Comparison of ENCODE assay signal across 26 cellular contexts in genomic region chr14:22152161-22152870, GRCh38.
DNase-seq lines count a peak whose midpoint lies in the region; ATAC-seq, FAIRE-seq and TF ChIP-seq lines count a peak whose summit lies in the region.
"Had no signal": no experiment of that assay in that cellular context is flagged by ENCODE, and none has a peak within 500 bp of the region (broad histone marks: within the 10 kb centered on the region; RNA-seq: fewer than 3 reads in every experiment).

No MANE protein-coding gene starts in this region.

- ATAC-seq in HepG2, result no peak
- no peak for ATAC-seq in right lobe of liver
- ATAC-seq in HG02759 (IDR thresholded peaks at IDR 0.05; ENCODE audit: unreplicated experiment), result no peak

- peaks cover 13% of the 10 kb centered on the region for H3K9me3 ChIP-seq in HepG2 (ENCODE audit: low read length)
- H3K9me3 ChIP-seq in right lobe of liver, result no peaks in the 10 kb centered on the region
- H3K9me3 ChIP-seq in keratinocyte (ENCODE audit: control insufficient read depth, low read depth, low read length), result no peaks in the 10 kb centered on the region
- no peaks in the 10 kb centered on the region for H3K9me3 ChIP-seq in transverse colon
- H3K9me3 ChIP-seq: MG63 had no signal

- DNase-seq in HepG2 (ENCODE audit: low spot score) (no peak), right lobe of liver (no peak), SW480 (ENCODE audit: low spot score) (peak; percentile 45), keratinocyte (ENCODE audit: low read depth, low spot score) (no peak), transverse colon (no peak), NCI-H510A (lab: John Stamatoyannopoulos, UW) (no peak), immature natural killer cell (no peak)
- DNase-seq: C1 segment of cervical spinal cord; CD4-positive, alpha-beta memory T cell; COR-L47; DMS79 treated with DMSO at 0.1 percent for 48 hours; GF-D8; HCEC 1CT; KBM-7; MG63; NCI-H2029; NCI-H2171; NCI-H345; NCI-H524; NCI-H774; SIG-M5 had no signal

- H3K4me2 ChIP-seq in HepG2 (ENCODE audit: low read depth, low read length) (no peak overlapping the region), keratinocyte (ENCODE audit: control insufficient read depth, extremely low read depth, insufficient read depth, low read depth, low read length) (no peak overlapping the region)

- peaks cover 0 to 20% (median 15%) of the 10 kb centered on the region in 3 donors for H3K27me3 Mint-ChIP-seq in immature natural killer cell (ENCODE audit: low read depth in 3 of 3)
- H3K27me3 Mint-ChIP-seq: CD4-positive, alpha-beta memory T cell had no signal

- in situ Hi-C loops in HepG2 (cut with HindIII; ENCODE audit: extremely low pct_ligation_motif_present, low pct_unique_long_range_greater_than_20kb) (no loop called here), transverse colon (cut with MboI; ENCODE audit: low pct_ligation_motif_present in 1 of 4, low pct_unique_long_range_greater_than_20kb in 1 of 4, low sequenced_read_pairs in 3 of 4) (no loop called here)

- H3K4me1 Mint-ChIP-seq in immature natural killer cell, result no peaks in the 10 kb centered on the region

- TF ChIP-seq CTCF in HepG2 (CRISPR knock-in tag; IDR thresholded peaks at IDR 0.05) (no peak), right lobe of liver (IDR thresholded peaks at IDR 0.05) (no peak), keratinocyte (optimal IDR thresholded peaks at IDR 0.05 in 1 of 3, IDR thresholded peaks at IDR 0.05 in 1 of 3, conservative IDR thresholded peaks at IDR 0.05 in 1 of 3; ENCODE audit: extremely low read depth in 1 of 3, insufficient read depth in 2 of 3, low read length in 3 of 3) (no peak), transverse colon (IDR thresholded peaks at IDR 0.05) (no peak)

- no peaks in the 10 kb centered on the region for H3K79me2 ChIP-seq in HepG2 (ENCODE audit: insufficient read depth, low read length)
- H3K79me2 ChIP-seq in keratinocyte (ENCODE audit: control insufficient read depth, insufficient read depth, low read length), result no peaks in the 10 kb centered on the region

- CTCF ChIA-PET in HepG2 (lab: Yijun Ruan, JAX; ENCODE audit: low intra/inter-chr PET ratio, low total read pairs), result no interaction called here

- H3K4me3 Mint-ChIP-seq in immature natural killer cell, result no peak overlapping the region

- H4K20me1 ChIP-seq in HepG2 (ENCODE audit: insufficient read depth, low read length) (no peaks in the 10 kb centered on the region), keratinocyte (ENCODE audit: control insufficient read depth, extremely low read depth, insufficient read depth, low read length) (no peaks in the 10 kb centered on the region)

- no peak for FAIRE-seq in HepG2 (lab: Jason Lieb, UNC)
- no peak for FAIRE-seq in keratinocyte (lab: Jason Lieb, UNC)
- FAIRE-seq: GM12891, H1, RCC 7860 had no signal

- H2AFZ ChIP-seq in HepG2 (ENCODE audit: low read length) (no peak overlapping the region), keratinocyte (ENCODE audit: control insufficient read depth, low read length) (peak overlapping the region; percentile 14)

- WGBS in HepG2 (ENCODE audit: low lambda C conversion rate), result 8% methylated on average over 3 of the region's 3 CpGs
- 53% methylated on average over 2 of the region's 3 CpGs for WGBS in right lobe of liver (ENCODE audit: insufficient coverage, low coverage, low lambda C conversion rate, missing lambda C conversion rate)
- WGBS in transverse colon (ENCODE audit: low coverage in 1 of 2), 2 donors, result 78 to 79% methylated on average over 1 to 3 of the region's 3 CpGs

- no peak overlapping the region for H3K27ac Mint-ChIP-seq in immature natural killer cell

- H3K27me3 ChIP-seq in HepG2 (ENCODE audit: control insufficient read depth in 1 of 2, insufficient read depth in 2 of 2, low read length in 2 of 2), result no peaks in the 10 kb centered on the region
- H3K27me3 ChIP-seq in right lobe of liver, result no peaks in the 10 kb centered on the region
- H3K27me3 ChIP-seq in keratinocyte (ENCODE audit: control insufficient read depth, extremely low read depth, insufficient read depth, low read length), result no peaks in the 10 kb centered on the region
- H3K27me3 ChIP-seq in transverse colon, result no peaks in the 10 kb centered on the region
- H3K27me3 ChIP-seq: MG63 had no signal

- dilution Hi-C loops in keratinocyte (cut with MboI; ENCODE audit: extremely low pct_ligation_motif_present, low sequenced_read_pairs), result no loop called here

- H3K9me3 Mint-ChIP-seq in immature natural killer cell, result no peaks in the 10 kb centered on the region
- H3K9me3 Mint-ChIP-seq: CD4-positive, alpha-beta memory T cell had no signal

- peaks cover 0 to 4% (median 0%) of the 10 kb centered on the region in 3 donors for H3K36me3 Mint-ChIP-seq in immature natural killer cell
- H3K36me3 Mint-ChIP-seq: CD4-positive, alpha-beta memory T cell had no signal

- intact Hi-C loops in HepG2 (cut with micrococcal nuclease; ENCODE audit: unreplicated experiment), result no loop called here
- intact Hi-C loops in right lobe of liver (cut with DNase I), result no loop called here
- intact Hi-C loops in transverse colon (cut with DNase I; ENCODE audit: low total_unique reads), result no loop called here

- BruUV-seq in HepG2 (replicated peaks; lab: Mats Ljungman, UMichigan), result no TSS peak

- no peak for TF ChIP-seq EP300 in HepG2 (IDR thresholded peaks at IDR 0.05; ENCODE audit: low read depth in 2 of 2, low read length in 2 of 2)
- TF ChIP-seq EP300 in HepG2 (CRISPR knock-in tag; IDR thresholded peaks at IDR 0.05; ENCODE audit: borderline replicate concordance), result no peak
- no peak for TF ChIP-seq EP300 in transverse colon (IDR thresholded peaks at IDR 0.05; ENCODE audit: low read depth)

- H3K27ac ChIP-seq in HepG2 (ENCODE audit: extremely low read length, insufficient read depth, low read length) (no peak overlapping the region), right lobe of liver (no peak overlapping the region), keratinocyte (ENCODE audit: control insufficient read depth, insufficient read depth, low read length) (no peak overlapping the region), transverse colon (peak overlapping the region in 3 of 4 donors; percentile 47 to 63 (median 61))
- H3K27ac ChIP-seq: SK-N-MC had no signal

- TF ChIP-seq RAD21 in HepG2 (CRISPR knock-in tag; IDR thresholded peaks at IDR 0.05), result no peak

- no peaks in the 10 kb centered on the region for H3K4me1 ChIP-seq in HepG2 (ENCODE audit: insufficient read depth, low read length)
- no peaks in the 10 kb centered on the region for H3K4me1 ChIP-seq in right lobe of liver
- peaks cover 15% of the 10 kb centered on the region for H3K4me1 ChIP-seq in keratinocyte (ENCODE audit: control insufficient read depth, extremely low read depth, insufficient read depth, low read length)
- peaks cover 0 to 27% (median 16%) of the 10 kb centered on the region in 4 donors for H3K4me1 ChIP-seq in transverse colon

- POLR2A ChIA-PET in HepG2 (lab: Yijun Ruan, JAX), result no interaction called here

- H3K4me3 ChIP-seq in HepG2 (replicated peaks in 1 of 3; ENCODE audit: insufficient read depth in 1 of 3, low read depth in 2 of 3, low read length in 3 of 3) (no peak overlapping the region), right lobe of liver (no peak overlapping the region), keratinocyte (ENCODE audit: control insufficient read depth in 2 of 3, extremely low read depth in 1 of 3, insufficient read depth in 2 of 3, low read depth in 1 of 3, low read length in 3 of 3) (no peak overlapping the region), transverse colon (no peak overlapping the region)
- H3K4me3 ChIP-seq: MG63, SK-N-MC had no signal

- no peaks in the 10 kb centered on the region for H3K9me1 ChIP-seq in keratinocyte (ENCODE audit: control insufficient read depth, extremely low read depth, insufficient read depth, low read length)

- TF ChIP-seq POLR2A in HepG2 (IDR thresholded peaks at IDR 0.05; ENCODE audit: insufficient read depth in 1 of 2, low read depth in 2 of 2, low read length in 2 of 2), result no peak
- no peak for TF ChIP-seq POLR2A in right lobe of liver (IDR thresholded peaks at IDR 0.05)
- no peak for TF ChIP-seq POLR2A in transverse colon (IDR thresholded peaks at IDR 0.05)

- H3K36me3 ChIP-seq in HepG2 (replicated peaks in 1 of 2; ENCODE audit: control insufficient read depth in 1 of 2, insufficient read depth in 2 of 2, low read length in 2 of 2) (no peaks in the 10 kb centered on the region), right lobe of liver (no peaks in the 10 kb centered on the region), keratinocyte (ENCODE audit: control insufficient read depth in 2 of 2, extremely low read depth in 1 of 2, insufficient read depth in 2 of 2, low read length in 2 of 2) (no peaks in the 10 kb centered on the region), transverse colon (no peaks in the 10 kb centered on the region)
- H3K36me3 ChIP-seq: MG63 had no signal

- H3K9ac ChIP-seq in HepG2 (ENCODE audit: insufficient read depth, low read depth, low read length) (no peak overlapping the region), keratinocyte (ENCODE audit: control insufficient read depth, extremely low read depth, insufficient read depth, low read length) (no peak overlapping the region)

TF ChIP-seq in HepG2, 621 proteins besides CTCF, POLR2A, EP300 and RAD21:
- TF ChIP-seq ZNF672 (CRISPR knock-in tag; IDR thresholded peaks at IDR 0.05), result no peak
- 0 out of 2 replicates have a peak, but pooled peaks have one; percentile 78 for TF ChIP-seq ZNF850 (CRISPR knock-in tag; conservative IDR thresholded peaks at IDR 0.05)
- no peak for TF ChIP-seq HMGA1 (CRISPR knock-in tag; conservative IDR thresholded peaks at IDR 0.05)

Comparison
In these comparisons a context has a peak if more than half of its experiments do, and no peak if none do; other contexts are left out.
1. H3K27ac ChIP-seq: peak in transverse colon (3 of 4); none in HepG2 (single experiment), right lobe of liver (0 of 3) and keratinocyte (single experiment).